Comparison of ENCODE assay signal across 8 cellular contexts in the genomic region with DNA sequence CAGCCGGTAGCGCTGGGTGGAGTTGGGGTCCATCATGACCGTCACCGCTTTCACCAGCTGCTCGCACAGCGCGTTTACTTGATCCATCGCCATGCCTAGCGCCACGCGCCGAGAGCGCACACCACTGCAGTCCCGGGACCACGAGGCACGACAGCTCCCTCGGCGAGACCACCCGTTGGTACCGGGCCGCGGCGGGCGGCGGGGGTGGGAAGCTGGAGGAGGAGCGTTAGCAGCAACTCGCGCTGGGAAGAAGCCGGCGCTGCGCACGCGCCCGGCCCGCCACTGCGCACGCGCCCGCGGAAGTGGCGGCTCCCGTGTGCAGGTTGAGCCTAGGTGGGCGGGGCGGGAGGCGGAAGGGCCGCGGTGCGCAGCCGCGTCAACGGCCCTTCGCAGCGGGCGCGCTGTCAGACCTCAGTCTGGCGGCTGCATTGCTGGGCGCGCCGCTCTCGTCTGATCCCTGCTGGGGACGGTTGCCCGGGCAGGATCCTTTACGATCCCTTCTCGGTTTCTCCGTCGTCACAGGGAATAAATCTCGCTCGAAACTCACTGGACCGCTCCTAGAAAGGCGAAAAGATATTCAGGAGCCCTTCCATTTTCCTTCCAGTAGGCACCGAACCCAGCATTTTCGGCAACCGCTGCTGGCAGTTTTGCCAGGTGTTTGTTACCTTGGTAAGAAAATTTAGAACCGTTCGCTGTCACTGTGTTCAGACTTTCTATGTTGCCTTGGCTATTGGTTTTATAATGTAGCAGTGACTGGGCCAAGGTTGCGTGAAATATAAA. TPM values are rescaled to one million over a fixed set of nuclear protein-coding genes. Genes with fewer than 3 reads are reported as not detected.
DNase-seq lines count a peak whose midpoint lies in the region; ATAC-seq and TF ChIP-seq lines count a peak whose summit lies in the region.

A gene (plus strand): TSS at position 414 of the 780 bp plus-strand sequence. CDS start 6,135 bp downstream, outside the sequence.
A gene (minus strand): TSS at position 267 of the 780 bp plus-strand sequence. CDS start 174 bp downstream, at position 93.

- peak; percentile 87 for ATAC-seq in GM21515 (IDR thresholded peaks at IDR 0.05; ENCODE audit: unreplicated experiment)

- peak within 1 kb of the TSS; percentile 99 for H3K4me2 ChIP-seq in OCI-LY1 (ENCODE audit: low read length)

- peaks cover 35% of the 10 kb centered on the region for H3K36me3 ChIP-seq in OCI-LY1 (ENCODE audit: insufficient read depth, low read length)

- H3K4me1 ChIP-seq in OCI-LY1 (ENCODE audit: insufficient read depth, low read length, severe bottlenecking) = peaks cover 29% of the 10 kb centered on the region

- H3K27ac Mint-ChIP-seq in endothelial cell (ENCODE audit: unreplicated experiment) (peak within 1 kb of the TSS; percentile 70), mesothelial cell of epicardium (peak within 1 kb of the TSS; percentile 91)

- H3K9ac ChIP-seq in OCI-LY1 (ENCODE audit: low read length) = peak within 1 kb of the TSS; percentile 87

- peaks cover 45% of the 10 kb centered on the region for H3K79me2 ChIP-seq in OCI-LY1 (ENCODE audit: insufficient read depth, low read length)

- H3F3A ChIP-seq in OCI-LY1 (ENCODE audit: insufficient read depth, low read length) = no peaks in the 10 kb centered on the region

- no peaks in the 10 kb centered on the region for H3K27me3 ChIP-seq in OCI-LY1 (ENCODE audit: insufficient read depth, low read length)

- no peaks in the 10 kb centered on the region for H3K9me2 ChIP-seq in OCI-LY1 (ENCODE audit: low read depth, low read length)

- H3K4me1 Mint-ChIP-seq in endothelial cell (ENCODE audit: unreplicated experiment) (peaks cover 14% of the 10 kb centered on the region), mesothelial cell of epicardium (peaks cover 31% of the 10 kb centered on the region)

- TF ChIP-seq CTCF in OCI-LY1 (IDR thresholded peaks at IDR 0.05; ENCODE audit: low read length) (no peak; the same call in 1 of the 2 replicates), endothelial cell (IDR thresholded peaks at IDR 0.05; ENCODE audit: unreplicated experiment) (no peak), mesothelial cell of epicardium (IDR thresholded peaks at IDR 0.05; ENCODE audit: unreplicated experiment) (no peak)

- H3K9me3 ChIP-seq in OCI-LY1 (ENCODE audit: low read length) = no peaks in the 10 kb centered on the region

- H3K27me3 Mint-ChIP-seq in endothelial cell (ENCODE audit: unreplicated experiment) (peaks cover 9% of the 10 kb centered on the region), mesothelial cell of epicardium (ENCODE audit: low read depth) (no peaks in the 10 kb centered on the region)

- H4K20me1 ChIP-seq in OCI-LY1 (ENCODE audit: insufficient read depth, low read length) = no peaks in the 10 kb centered on the region

- H3K4me3 ChIP-seq in OCI-LY1 (ENCODE audit: low read depth, low read length, poor library complexity, severe bottlenecking) = peak within 1 kb of the TSS; percentile 77

- H3K4me3 Mint-ChIP-seq in endothelial cell (ENCODE audit: unreplicated experiment) (peak within 1 kb of the TSS; percentile 99), mesothelial cell of epicardium (peak within 1 kb of the TSS; percentile 93)

- H3K9me3 Mint-ChIP-seq in endothelial cell (ENCODE audit: unreplicated experiment) = no peaks in the 10 kb centered on the region
- no peaks in the 10 kb centered on the region for H3K9me3 Mint-ChIP-seq in mesothelial cell of epicardium

- peak within 1 kb of the TSS; percentile 80 for H3K27ac ChIP-seq in OCI-LY1 (ENCODE audit: low read depth, low read length, poor library complexity, severe bottlenecking)

- DNase-seq in D341Med (ENCODE audit: low spot score) (peak; percentile 99), HuH-7 (ENCODE audit: low spot score) (peak; percentile 91), endothelial cell (ENCODE audit: low spot score) (peak; percentile 93), mesothelial cell of epicardium (ENCODE audit: low spot score in 2 of 2, unreplicated experiment in 2 of 2) (peak; percentile 90 to 94)
- DNase-seq in activated CD8-positive, alpha-beta memory T cell treated with anti-CD3 and anti-CD28 coated beads, Interleukin-2, amount 50 U/mL, for 4 hours = peak; percentile 92
- peak; percentile 80 to 87 for DNase-seq in stimulated activated CD8-positive, alpha-beta memory T cell treated with anti-CD3 and anti-CD28 coated beads, Interleukin-15, amount 100 ng/mL, for 4 hours (ENCODE audit: low read depth in 2 of 2)

- peaks cover 10% of the 10 kb centered on the region for H3K36me3 Mint-ChIP-seq in endothelial cell (ENCODE audit: low read depth, unreplicated experiment)
- peaks cover 11% of the 10 kb centered on the region for H3K36me3 Mint-ChIP-seq in mesothelial cell of epicardium

- no peak within 1 kb of the TSS for H2AFZ ChIP-seq in OCI-LY1 (ENCODE audit: low read length)

RNA-seq across cellular contexts. Expression of the first gene that starts in this region (rescaled TPM):
- total RNA-seq in endothelial cell (ENCODE audit: unreplicated experiment) (12.5 TPM), mesothelial cell of epicardium (16.3 to 21.8 TPM (median 18.9 TPM) in 3 replicates)

RNA-seq across cellular contexts. Expression of the second gene that starts in this region (rescaled TPM):
- 37.6 TPM for total RNA-seq in endothelial cell (ENCODE audit: unreplicated experiment)
- total RNA-seq in mesothelial cell of epicardium = 58.1 to 62.6 TPM (median 58.7 TPM) in 3 replicates

Comparison
In these comparisons a context has a peak if more than half of its experiments do, and no peak if none do; other contexts are left out.
1. Peak in every context shown above with its lines: DNase-seq, ATAC-seq, H3K4me3 ChIP-seq and H3K27ac ChIP-seq.